8 cellular contexts compared by ENCODE assay signal in genomic region chr16:53055603-53056527, GRCh38. TPM values are rescaled to one million over a fixed set of nuclear protein-coding genes. Genes with fewer than 3 reads are reported as not detected.
DNase-seq lines count a peak whose midpoint lies in the region; ATAC-seq and TF ChIP-seq lines count a peak whose summit lies in the region.

No MANE protein-coding gene starts in this region.

- no peaks in the 10 kb centered on the region for H3K36me3 ChIP-seq in Karpas-422 (ENCODE audit: insufficient read depth, low read length)
- H3K36me3 ChIP-seq in neutrophil, result no peaks in the 10 kb centered on the region

- ATAC-seq in GM18520 (IDR thresholded peaks at IDR 0.05; ENCODE audit: unreplicated experiment) (no peak), GM18511 (IDR thresholded peaks at IDR 0.05; ENCODE audit: unreplicated experiment) (no peak)

- peaks cover 60% of the 10 kb centered on the region for H3K79me2 ChIP-seq in Karpas-422 (ENCODE audit: low read length)

- peaks cover 36% of the 10 kb centered on the region for H3K4me1 ChIP-seq in Karpas-422 (ENCODE audit: low read length)
- H3K4me1 ChIP-seq in neutrophil (ENCODE audit: control insufficient read depth in 1 of 2, insufficient read depth in 1 of 2, low read depth in 1 of 2, low read length in 1 of 2), result peaks cover 23 to 28% of the 10 kb centered on the region in 2 experiments

- H3K4me3 ChIP-seq in Karpas-422 (ENCODE audit: low read length), result peak overlapping the region; percentile 91
- peak overlapping the region; percentile 71 to 75 for H3K4me3 ChIP-seq in neutrophil (ENCODE audit: low read depth in 1 of 2, low read length in 1 of 2)

- peak overlapping the region; percentile 91 for H3K4me2 ChIP-seq in Karpas-422 (ENCODE audit: low read depth, low read length, poor library complexity, severe bottlenecking)

- peak overlapping the region; percentile 84; the same call in 1 of the 2 replicates for H2AFZ ChIP-seq in Karpas-422 (ENCODE audit: low read length)

- peak; percentile 86 for DNase-seq in ELF-1 (ENCODE audit: low read depth, low spot score)
- peak; percentile 68 for DNase-seq in Karpas-422
- peak; percentile 31 to 39 for DNase-seq in activated T-cell treated with anti-CD3 and anti-CD28 coated beads, Interleukin-2, amount 50 U/mL, for 48 hours
- DNase-seq in globus pallidus (ENCODE audit: low spot score), result peak; percentile 46
- no peak for DNase-seq in NK-92 treated with Interleukin-12 subunit alpha and Interleukin-12 subunit beta, amount 100 ng/mL, for 24 hours (lab: John Stamatoyannopoulos, UW)

- no peaks in the 10 kb centered on the region for H4K20me1 ChIP-seq in Karpas-422 (ENCODE audit: insufficient read depth, low read depth, low read length)

- H3K9me3 ChIP-seq in Karpas-422 (ENCODE audit: low read length) (no peaks in the 10 kb centered on the region), neutrophil (no peaks in the 10 kb centered on the region)

- peak overlapping the region; percentile 65 for H3K27ac ChIP-seq in Karpas-422 (ENCODE audit: low read length)
- no peak overlapping the region for H3K27ac ChIP-seq in neutrophil

- H3K9me2 ChIP-seq in Karpas-422 (replicated peaks; ENCODE audit: insufficient read depth, low read length), result no peaks in the 10 kb centered on the region

- H3K9ac ChIP-seq in Karpas-422 (ENCODE audit: low read length), result peak overlapping the region; percentile 90

- no peaks in the 10 kb centered on the region for H3K27me3 ChIP-seq in Karpas-422 (ENCODE audit: low read length)
- no peaks in the 10 kb centered on the region for H3K27me3 ChIP-seq in neutrophil

- TF ChIP-seq CTCF in neutrophil (IDR thresholded peaks at IDR 0.05), result no peak

RNA-seq across cellular contexts. Expression of gene CHD9, which starts 1.1 kb away (rescaled TPM):
- 75.9 and 111 TPM in 2 replicates for total RNA-seq in Karpas-422 (2014; rRNA removed; shearing (Covaris generic); ENCODE audit: low replicate concordance)

RNA-seq across cellular contexts. Expression of gene CHD9NB, which starts 3.2 kb away (rescaled TPM):
- total RNA-seq in Karpas-422 (2014; rRNA removed; shearing (Covaris generic); ENCODE audit: low replicate concordance), result not detected in 2 replicates
